In the genomic region with DNA sequence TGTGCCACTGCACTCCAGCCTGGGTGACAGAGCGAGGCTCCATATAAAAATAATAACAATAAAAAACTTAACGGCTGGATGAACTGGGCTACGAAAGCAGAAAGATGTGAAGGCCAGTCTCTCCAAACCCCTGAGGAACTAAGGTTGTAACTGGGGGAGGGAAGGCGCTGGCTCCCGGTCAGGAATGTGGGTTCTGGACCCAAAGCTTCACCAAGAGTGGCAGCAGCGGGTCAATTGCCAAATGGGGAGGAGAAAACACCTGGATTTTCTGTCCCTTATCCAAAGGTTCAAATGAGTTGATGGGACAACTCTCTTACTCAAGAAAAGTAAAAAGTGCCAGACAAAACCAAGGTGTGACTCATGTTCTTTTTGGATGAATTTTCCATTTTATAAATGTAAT, we compare ENCODE assay signal across 20 cellular contexts.
DNase-seq lines count a peak whose midpoint lies in the region; ATAC-seq and TF ChIP-seq lines count a peak whose summit lies in the region.
"Had no signal": no experiment of that assay in that cellular context is flagged by ENCODE, and none has a peak within 500 bp of the region (broad histone marks: within the 10 kb centered on the region; RNA-seq: fewer than 3 reads in every experiment).

No MANE protein-coding gene starts in this region.

- H3K27ac Mint-ChIP-seq in T-helper 17 cell (peak overlapping the region; percentile 39), osteocyte (ENCODE audit: unreplicated experiment) (no peak overlapping the region)
- H3K27ac Mint-ChIP-seq: B cell; CD4-positive, alpha-beta T cell; CD8-positive, alpha-beta T cell had no signal

- no peak for TF ChIP-seq EP300 in sigmoid colon (IDR thresholded peaks at IDR 0.05)

- no peaks in the 10 kb centered on the region for H3K27me3 Mint-ChIP-seq in T-helper 17 cell
- H3K27me3 Mint-ChIP-seq in osteocyte (ENCODE audit: unreplicated experiment) = no peaks in the 10 kb centered on the region
- H3K27me3 Mint-ChIP-seq: B cell; CD4-positive, alpha-beta T cell had no signal

- H3K36me3 Mint-ChIP-seq in T-helper 17 cell (ENCODE audit: low read depth) (peaks cover 19% of the 10 kb centered on the region), osteocyte (ENCODE audit: unreplicated experiment) (peaks cover 54% of the 10 kb centered on the region)

- H3K27me3 ChIP-seq in heart left ventricle (no peaks in the 10 kb centered on the region), sigmoid colon (no peaks in the 10 kb centered on the region), thyroid gland (no peaks in the 10 kb centered on the region)
- H3K27me3 ChIP-seq: BLaER1 treated with 17β-estradiol and CSF1 and Interleukin-3, amounts not matched to agents 10 nM and 100 nM had no signal

- TF ChIP-seq POLR2A in heart left ventricle (IDR thresholded peaks at IDR 0.05) = no peak
- TF ChIP-seq POLR2A in sigmoid colon (IDR thresholded peaks at IDR 0.05) = no peak
- no peak for TF ChIP-seq POLR2A in thyroid gland (IDR thresholded peaks at IDR 0.05)

- no peak for TF ChIP-seq CTCF in heart left ventricle (IDR thresholded peaks at IDR 0.05)
- TF ChIP-seq CTCF in sigmoid colon (IDR thresholded peaks at IDR 0.05) = no peak
- no peak for TF ChIP-seq CTCF in thyroid gland (IDR thresholded peaks at IDR 0.05)
- TF ChIP-seq CTCF in osteocyte (IDR thresholded peaks at IDR 0.05) = no peak

- ATAC-seq in heart left ventricle = no peak
- ATAC-seq in T-helper 17 cell = no peak
- ATAC-seq: CD8-positive, alpha-beta T cell had no signal

- H3K9me3 ChIP-seq in heart left ventricle = no peaks in the 10 kb centered on the region
- no peaks in the 10 kb centered on the region for H3K9me3 ChIP-seq in T-helper 17 cell (ENCODE audit: control insufficient read depth, low read length, poor library complexity, severe bottlenecking)
- H3K9me3 ChIP-seq in sigmoid colon = no peaks in the 10 kb centered on the region
- no peaks in the 10 kb centered on the region for H3K9me3 ChIP-seq in thyroid gland
- H3K9me3 ChIP-seq: A549; BLaER1 treated with 17β-estradiol and CSF1 and Interleukin-3, amounts not matched to agents 10 nM and 100 nM; Caco-2 had no signal

- H3K27ac ChIP-seq in heart left ventricle = no peak overlapping the region
- H3K27ac ChIP-seq in sigmoid colon = no peak overlapping the region
- H3K27ac ChIP-seq in thyroid gland = peak overlapping the region in 2 of 3 donors; percentile 16 to 31
- H3K27ac ChIP-seq: 22Rv1; A549; BLaER1 treated with 17β-estradiol and CSF1 and Interleukin-3, amounts not matched to agents 10 nM and 100 nM; C4-2B had no signal

- no peak overlapping the region for H3K4me3 ChIP-seq in heart left ventricle
- no peak overlapping the region for H3K4me3 ChIP-seq in sigmoid colon
- no peak overlapping the region for H3K4me3 ChIP-seq in thyroid gland (replicated peaks in 1 of 3)
- H3K4me3 ChIP-seq: A549; BLaER1 treated with 17β-estradiol and CSF1 and Interleukin-3, amounts not matched to agents 10 nM and 100 nM had no signal

- DNase-seq in cardiac septum (ENCODE audit: low spot score) (peak; percentile 39), heart left ventricle (no peak), T-helper 17 cell (no peak), sigmoid colon (peak; percentile 24), thyroid gland (peak; percentile 29 to 69), RPMI8226 (no peak), osteocyte (ENCODE audit: extremely low spot score, unreplicated experiment) (no peak), NCI-H748 (lab: John Stamatoyannopoulos, UW; ENCODE audit: unreplicated experiment) (no peak)
- DNase-seq: AML-193; Calu3; CD4-positive, alpha-beta T cell; CD8-positive, alpha-beta T cell; DMS79 treated with DMSO at 0.1 percent for 48 hours; GF-D8 had no signal

- H3K36me3 ChIP-seq in heart left ventricle (peaks cover 0 to 100% (median 92%) of the 10 kb centered on the region in 9 donors), sigmoid colon (peaks cover 37 to 91% (median 49%) of the 10 kb centered on the region in 4 donors), thyroid gland (peaks cover 44 to 45% of the 10 kb centered on the region in 2 donors)

- WGBS in heart left ventricle, 4 donors = 93 to 97% (median 96%) methylated on average over 6 of the region's 6 CpGs
- 84 to 96% methylated on average over 6 of the region's 6 CpGs for WGBS in sigmoid colon, 2 donors
- 82 to 89% methylated on average over 6 of the region's 6 CpGs for WGBS in thyroid gland, 2 donors

- H3K4me3 Mint-ChIP-seq in T-helper 17 cell = no peak overlapping the region
- no peak overlapping the region for H3K4me3 Mint-ChIP-seq in osteocyte (ENCODE audit: unreplicated experiment)
- H3K4me3 Mint-ChIP-seq: B cell; CD4-positive, alpha-beta T cell; CD8-positive, alpha-beta T cell had no signal

- intact Hi-C loops in cardiac septum (cut with DNase I) (no loop called here), heart left ventricle (cut with DNase I) (no loop called here), sigmoid colon (cut with DNase I) (no loop called here), thyroid gland (cut with DNase I) (no loop called here)

- H3K9me3 Mint-ChIP-seq in osteocyte (ENCODE audit: unreplicated experiment) = no peaks in the 10 kb centered on the region
- H3K9me3 Mint-ChIP-seq: CD4-positive, alpha-beta T cell; CD8-positive, alpha-beta T cell had no signal

- H3K4me1 Mint-ChIP-seq in T-helper 17 cell = no peaks in the 10 kb centered on the region
- H3K4me1 Mint-ChIP-seq in osteocyte (ENCODE audit: unreplicated experiment) = no peaks in the 10 kb centered on the region
- H3K4me1 Mint-ChIP-seq: B cell had no signal

- peaks cover 0 to 11% (median under 1%) of the 10 kb centered on the region in 12 donors for H3K4me1 ChIP-seq in heart left ventricle
- H3K4me1 ChIP-seq in sigmoid colon = peaks cover 0 to 14% (median 5%) of the 10 kb centered on the region in 4 donors
- peaks cover 4 to 21% of the 10 kb centered on the region in 2 donors for H3K4me1 ChIP-seq in thyroid gland
- H3K4me1 ChIP-seq: A549; BLaER1 treated with 17β-estradiol and CSF1 and Interleukin-3, amounts not matched to agents 10 nM and 100 nM; Caco-2 had no signal

Comparison
In these comparisons a context has a peak if more than half of its experiments do, and no peak if none do; other contexts are left out.
1. DNase-seq: peak in cardiac septum (single experiment), sigmoid colon (single experiment) and thyroid gland (2 of 2); none in heart left ventricle (0 of 5), T-helper 17 cell (0 of 3), RPMI8226 (single experiment), osteocyte (single experiment) and NCI-H748 (single experiment).
2. H3K27ac ChIP-seq: peak in thyroid gland (2 of 3); none in heart left ventricle (0 of 12) and sigmoid colon (0 of 4).